17 cellular contexts compared by ENCODE assay signal in genomic region chr16:17160285-17160854, GRCh38.
DNase-seq lines count a peak whose midpoint lies in the region; ATAC-seq, FAIRE-seq and TF ChIP-seq lines count a peak whose summit lies in the region.
"Had no signal": no experiment of that assay in that cellular context is flagged by ENCODE, and none has a peak within 500 bp of the region (broad histone marks: within the 10 kb centered on the region; RNA-seq: fewer than 3 reads in every experiment).

No MANE protein-coding gene starts in this region.

- no peak for ATAC-seq in HG02610 (IDR thresholded peaks at IDR 0.05; ENCODE audit: unreplicated experiment)
- ATAC-seq: A549; CD8-positive, alpha-beta T cell; upper lobe of right lung had no signal

- no peak overlapping the region for H2AK5ac ChIP-seq in H1 (ENCODE audit: low read depth, low read length)

- H3K36me3 ChIP-seq in H1 (ENCODE audit: control insufficient read depth in 2 of 4, insufficient read depth in 4 of 4, low read length in 3 of 4) = no peaks in the 10 kb centered on the region
- H3K36me3 ChIP-seq: breast epithelium, upper lobe of right lung had no signal

- H2BK5ac ChIP-seq in H1 (ENCODE audit: low read depth, low read length) = no peak overlapping the region

- H3K4me2 ChIP-seq in H1 (ENCODE audit: insufficient read depth in 1 of 2, low read depth in 2 of 2, low read length in 2 of 2) = peak overlapping the region; percentile 14 to 58
- H3K4me2 ChIP-seq: A549 had no signal

- peak overlapping the region in 1 of 4 experiments; percentile 34; a peak in 1 of 8 replicates for H3K4me3 ChIP-seq in H1 (ENCODE audit: extremely low read depth in 1 of 4, insufficient read depth in 2 of 4, low read depth in 3 of 4, low read length in 4 of 4)
- no peak overlapping the region for H3K4me3 ChIP-seq in skeletal muscle cell (ENCODE audit: low read depth, low read length)
- H3K4me3 ChIP-seq: A549, breast epithelium, sigmoid colon, upper lobe of right lung had no signal

- FAIRE-seq in H1 (lab: Jason Lieb, UNC) = no peak
- FAIRE-seq: A549 had no signal

- H3K79me2 ChIP-seq in H1 (ENCODE audit: control insufficient read depth in 1 of 2, insufficient read depth in 2 of 2, low read length in 2 of 2) = no peaks in the 10 kb centered on the region

- H3K23ac ChIP-seq in H1 (ENCODE audit: insufficient read length) = no peak overlapping the region

- H3K79me1 ChIP-seq in H1 (ENCODE audit: low read depth, low read length) = no peaks in the 10 kb centered on the region

- no peak overlapping the region for H3K4ac ChIP-seq in H1 (replicated peaks; ENCODE audit: insufficient read length, low read depth, low read length)

- H3K14ac ChIP-seq in H1 (ENCODE audit: insufficient read length) = no peak overlapping the region

- peak overlapping the region; percentile 15 for H4K91ac ChIP-seq in H1 (replicated peaks; ENCODE audit: insufficient read length, low read length)

- TF ChIP-seq EP300 in H1 (IDR thresholded peaks at IDR 0.05; ENCODE audit: borderline replicate concordance in 1 of 2, low read depth in 2 of 2, low read length in 2 of 2) = no peak

- H3K23me2 ChIP-seq in H1 (ENCODE audit: low read depth, low read length) = no peaks in the 10 kb centered on the region

- no peak overlapping the region for H3K27ac ChIP-seq in H1 (ENCODE audit: low read depth, low read length)
- H3K27ac ChIP-seq: A549, breast epithelium, sigmoid colon, upper lobe of right lung, VCaP had no signal

- POLR2A ChIA-PET in H1 (lab: Charles Lee; ENCODE audit: partially characterized antibody) = no interaction called here

- no peak overlapping the region for H2BK20ac ChIP-seq in H1 (ENCODE audit: low read length)

- H3K9ac ChIP-seq in H1 (replicated peaks in 1 of 4; ENCODE audit: extremely low read depth in 1 of 4, low read depth in 3 of 4, low read length in 3 of 4) = no peak overlapping the region

- CTCF ChIA-PET in H1 (lab: Charles Lee; ENCODE audit: partially characterized antibody) = interaction anchor here (0.6 to 2.6 kb wide), 8 partner anchors 9 to 394 kb away, joined by 3 to 8 read pairs (median 3); no protein-coding TSS in a partner anchor

- H4K20me1 ChIP-seq in H1 (replicated peaks in 1 of 2; ENCODE audit: control insufficient read depth in 1 of 2, insufficient read depth in 2 of 2, low read length in 2 of 2) = peaks cover 0 to 2% of the 10 kb centered on the region in 2 experiments

- no peak overlapping the region for H2AFZ ChIP-seq in H1 (ENCODE audit: low read length)

- no peak overlapping the region for H3K56ac ChIP-seq in H1 (replicated peaks; ENCODE audit: insufficient read length, low read depth, low read length)

- no peak for TF ChIP-seq POLR2A in H1 (IDR thresholded peaks at IDR 0.05; ENCODE audit: control extremely low read depth in 1 of 2, low read depth in 2 of 2, low read length in 2 of 2)

- no peak overlapping the region for H2BK15ac ChIP-seq in H1 (ENCODE audit: low read length)

- no peak overlapping the region; the same call in 1 of the 2 replicates for H4K8ac ChIP-seq in H1 (ENCODE audit: extremely low read depth, insufficient read depth, low read length)

- H3K27me3 ChIP-seq in H1 (replicated peaks in 1 of 4; ENCODE audit: control insufficient read depth in 3 of 4, extremely low read depth in 1 of 4, insufficient read depth in 3 of 4, low read length in 3 of 4) = no peaks in the 10 kb centered on the region
- H3K27me3 ChIP-seq: breast epithelium, sigmoid colon, upper lobe of right lung had no signal

- no peak overlapping the region for H2BK12ac ChIP-seq in H1 (ENCODE audit: low read depth, low read length)

- peaks cover 7 to 16% (median 14%) of the 10 kb centered on the region in 4 experiments for H3K4me1 ChIP-seq in H1 (replicated peaks in 1 of 4; ENCODE audit: control insufficient read depth in 3 of 4, insufficient read depth in 4 of 4, low read length in 3 of 4)
- H3K4me1 ChIP-seq: A549, breast epithelium, upper lobe of right lung had no signal

- no peak for TF ChIP-seq CTCF in H1 (IDR thresholded peaks at IDR 0.05; ENCODE audit: control extremely low read depth in 1 of 3, insufficient read depth in 1 of 3, low read depth in 1 of 3, low read length in 3 of 3)

- no peak overlapping the region for H4K5ac ChIP-seq in H1 (ENCODE audit: insufficient read length, low read depth, low read length)

- DNase-seq in NCI-H1417 (lab: John Stamatoyannopoulos, UW) (peak in 2 of 3 experiments; percentile 48 to 79), NCI-H1417 treated with DMSO at 0.1 percent for 48 hours (lab: John Stamatoyannopoulos, UW) (no peak), NCI-H2171 treated with DMSO at 0.1 percent for 48 hours (lab: John Stamatoyannopoulos, UW) (peak; percentile 82), H1 (ENCODE audit: low read depth in 1 of 2, low spot score in 2 of 2) (peak in 1 of 2 experiments; percentile 50), skeletal muscle cell (ENCODE audit: low read depth) (peak; percentile 32), NOMO-1 (lab: John Stamatoyannopoulos, UW; ENCODE audit: unreplicated experiment in 2 of 2) (no peak)
- DNase-seq in activated effector memory CD4-positive, alpha-beta T cell treated with Interleukin-2 at 50 U/mL for 16 hours = no peak
- DNase-seq: CD8-positive, alpha-beta T cell; NCI-H187 treated with DMSO at 0.1 percent for 48 hours; OCI-M1; sigmoid colon; stimulated activated CD4-positive, alpha-beta T cell treated with anti-CD3 and anti-CD28 coated beads, Interleukin-4, amount 100 ng/mL, for 4 hours; upper lobe of right lung had no signal

- H3K9me3 ChIP-seq in H1 (ENCODE audit: insufficient read depth in 2 of 2, low read depth in 1 of 2, low read length in 1 of 2) = no peaks in the 10 kb centered on the region
- H3K9me3 ChIP-seq: A549, breast epithelium, sigmoid colon, upper lobe of right lung had no signal

- WGBS in H1 (ENCODE audit: extremely low coverage in 1 of 2, insufficient coverage in 1 of 2, insufficient read length in 1 of 2, insufficient replicate concordance in 2 of 2, low coverage in 1 of 2, low lambda C conversion rate in 2 of 2, missing lambda C conversion rate in 1 of 2), 2 experiments = 50% methylated on average over 18 of the region's 18 CpGs; no CpG with 5 or more reads in 1 of the 2 experiments

- H2BK120ac ChIP-seq in H1 (replicated peaks; ENCODE audit: low read depth, low read length) = no peak overlapping the region

- no peak for TF ChIP-seq RAD21 in H1 (IDR thresholded peaks at IDR 0.05 in 1 of 2, conservative IDR thresholded peaks at IDR 0.05 in 1 of 2; ENCODE audit: low read depth in 2 of 2, low read length in 2 of 2)

- no peak overlapping the region for H3K18ac ChIP-seq in H1 (ENCODE audit: extremely low read depth, low read length)

TF ChIP-seq in H1, 55 proteins besides CTCF, POLR2A, EP300 and RAD21:
- TF ChIP-seq EGR1 (IDR thresholded peaks at IDR 0.05; ENCODE audit: borderline replicate concordance, low read depth, low read length) = no peak

Comparison
In these comparisons a context has a peak if more than half of its experiments do, and no peak if none do; other contexts are left out.
1. DNase-seq: peak in NCI-H1417 (2 of 3), NCI-H2171 treated with DMSO at 0.1 percent for 48 hours (single experiment) and skeletal muscle cell (single experiment); none in NCI-H1417 treated with DMSO at 0.1 percent for 48 hours (single experiment), NOMO-1 (0 of 2) and activated effector memory CD4-positive, alpha-beta T cell treated with Interleukin-2 at 50 U/mL for 16 hours (single experiment).